Comparison of ENCODE assay signal across 8 cellular contexts in genomic region chr15:81312790-81313543, GRCh38.
DNase-seq lines count a peak whose midpoint lies in the region; ATAC-seq lines count a peak whose summit lies in the region.

No MANE protein-coding gene starts in this region.

- H3K27me3 Mint-ChIP-seq in activated naive CD8-positive, alpha-beta T cell: no peaks in the 10 kb centered on the region

- ATAC-seq in GM19324 (IDR thresholded peaks at IDR 0.05; ENCODE audit: low FRiP score, unreplicated experiment): no peak

- peak overlapping the region; percentile 97 for H3K27ac Mint-ChIP-seq in activated naive CD8-positive, alpha-beta T cell

- peaks cover 82% of the 10 kb centered on the region for H3K4me1 Mint-ChIP-seq in activated naive CD8-positive, alpha-beta T cell (ENCODE audit: low read depth)

- H3K4me3 Mint-ChIP-seq in activated naive CD8-positive, alpha-beta T cell: peak overlapping the region; percentile 17

- H3K9me3 Mint-ChIP-seq in activated naive CD8-positive, alpha-beta T cell (ENCODE audit: low read depth): no peaks in the 10 kb centered on the region

- peaks cover 33% of the 10 kb centered on the region for H3K36me3 Mint-ChIP-seq in activated naive CD8-positive, alpha-beta T cell

- peak; percentile 70 for DNase-seq in HK-2 (ENCODE audit: unreplicated experiment)
- peak; percentile 93 for DNase-seq in hepatic stellate cell (ENCODE audit: low spot score)
- DNase-seq in stromal cell of bone marrow (ENCODE audit: low read depth): peak; percentile 97
- DNase-seq in NCI-H526 (lab: John Stamatoyannopoulos, UW): no peak
- DNase-seq in DMS79 treated with DMSO at 0.1 percent for 48 hours (lab: John Stamatoyannopoulos, UW): no peak
- no peak for DNase-seq in COR-L47 (lab: John Stamatoyannopoulos, UW)

Comparison
In these comparisons a context has a peak if more than half of its experiments do, and no peak if none do; other contexts are left out.
1. DNase-seq: peak in HK-2 (single experiment), hepatic stellate cell (single experiment) and stromal cell of bone marrow (single experiment); none in NCI-H526 (0 of 2), DMS79 treated with DMSO at 0.1 percent for 48 hours (single experiment) and COR-L47 (single experiment).